ENCODE assay signal across 9 cellular contexts in genomic region chr10:23368816-23369640, GRCh38. TPM values are rescaled to one million over a fixed set of nuclear protein-coding genes. Genes with fewer than 3 reads are reported as not detected.
DNase-seq lines count a peak whose midpoint lies in the region; ATAC-seq and TF ChIP-seq lines count a peak whose summit lies in the region.
"Had no signal": no experiment of that assay in that cellular context is flagged by ENCODE, and none has a peak within 500 bp of the region (broad histone marks: within the 10 kb centered on the region; RNA-seq: fewer than 3 reads in every experiment).

No MANE protein-coding gene starts in this region.

- peaks cover 0 to 5% (median 0%) of the 10 kb centered on the region in 11 donors for H3K9me3 Mint-ChIP-seq in naive thymus-derived CD4-positive, alpha-beta T cell

- peaks cover 28 to 33% of the 10 kb centered on the region in 2 donors for H3K4me1 ChIP-seq in naive thymus-derived CD4-positive, alpha-beta T cell (ENCODE audit: control insufficient read depth in 2 of 2, insufficient read depth in 2 of 2, low read length in 2 of 2)
- H3K4me1 ChIP-seq in gastroesophageal sphincter, result no peaks in the 10 kb centered on the region

- H3K4me3 ChIP-seq in naive thymus-derived CD4-positive, alpha-beta T cell (ENCODE audit: low read length), result peak overlapping the region; percentile 20
- H3K4me3 ChIP-seq in gastroesophageal sphincter, result no peak overlapping the region
- H3K4me3 ChIP-seq: cardiac muscle cell had no signal

- H3K36me3 ChIP-seq in naive thymus-derived CD4-positive, alpha-beta T cell (ENCODE audit: control insufficient read depth in 2 of 3, insufficient read depth in 3 of 3, low read length in 3 of 3), result no peaks in the 10 kb centered on the region
- H3K36me3 ChIP-seq in gastroesophageal sphincter, result no peaks in the 10 kb centered on the region
- H3K36me3 ChIP-seq: cardiac muscle cell had no signal

- peaks cover 33 to 63% (median 53%) of the 10 kb centered on the region in 7 donors for H3K4me1 Mint-ChIP-seq in naive thymus-derived CD4-positive, alpha-beta T cell

- no peaks in the 10 kb centered on the region for H3K27me3 Mint-ChIP-seq in naive thymus-derived CD4-positive, alpha-beta T cell

- peak; percentile 30 to 33 for ATAC-seq in activated CD4-positive, CD25-positive, alpha-beta regulatory T cell treated with anti-CD3 and anti-CD28 coated beads, Interleukin-2, amount 50 U/mL, for 24 hours
- ATAC-seq in HG02610 (IDR thresholded peaks at IDR 0.05; ENCODE audit: unreplicated experiment) (peak; percentile 64), gastroesophageal sphincter (no peak)
- ATAC-seq in naive thymus-derived CD4-positive, alpha-beta T cell, result peak; percentile 70

- no peak overlapping the region for H3K27ac ChIP-seq in naive thymus-derived CD4-positive, alpha-beta T cell (ENCODE audit: low read depth, low read length)
- H3K27ac ChIP-seq in gastroesophageal sphincter, result no peak overlapping the region
- H3K27ac ChIP-seq: cardiac muscle cell had no signal

- H3K27ac Mint-ChIP-seq in naive thymus-derived CD4-positive, alpha-beta T cell, result peak overlapping the region; percentile 5 to 75 (median 51)

- 43 to 58% methylated on average over 5 to 7 of the region's 7 CpGs for WGBS in gastroesophageal sphincter (ENCODE audit: low coverage in 1 of 2), 2 donors

- TF ChIP-seq EP300 in gastroesophageal sphincter (IDR thresholded peaks at IDR 0.05), result no peak

- CTCF ChIA-PET in naive thymus-derived CD4-positive, alpha-beta T cell (lab: Charles Lee), result no interaction called here

- POLR2A ChIA-PET in naive thymus-derived CD4-positive, alpha-beta T cell (lab: Charles Lee), result interaction anchor here (0.7 to 1.6 kb wide), 4 partner anchors 10 to 69 kb away, joined by 3 to 7 read pairs (median 4); partner anchors contain the start of gene OTUD1

- no peak for TF ChIP-seq POLR2A in gastroesophageal sphincter (IDR thresholded peaks at IDR 0.05)

- H3K9me3 ChIP-seq in naive thymus-derived CD4-positive, alpha-beta T cell (ENCODE audit: control insufficient read depth in 2 of 3, low read length in 3 of 3), result no peaks in the 10 kb centered on the region
- no peaks in the 10 kb centered on the region for H3K9me3 ChIP-seq in gastroesophageal sphincter

- H3K36me3 Mint-ChIP-seq in naive thymus-derived CD4-positive, alpha-beta T cell, result peaks cover 0 to 11% (median 0%) of the 10 kb centered on the region in 5 donors

- peak overlapping the region; percentile 54 to 89 (median 72) for H3K4me3 Mint-ChIP-seq in naive thymus-derived CD4-positive, alpha-beta T cell

- no peak for DNase-seq in activated CD4-positive, CD25-positive, alpha-beta regulatory T cell treated with anti-CD3 and anti-CD28 coated beads, Interleukin-2, amount 50 U/mL, for 72 hours
- DNase-seq in MV-4-11 (lab: John Stamatoyannopoulos, UW) (peak; percentile 77), NCI-H1092 treated with DMSO at 0.1 percent for 48 hours (lab: John Stamatoyannopoulos, UW) (no peak)
- peak in 7 of 9 donors; percentile 33 to 73 (median 64) for DNase-seq in naive thymus-derived CD4-positive, alpha-beta T cell
- no peak for DNase-seq in NK-92 treated with Interleukin-12 subunit alpha and Interleukin-12 subunit beta, amount 100 ng/mL, for 24 hours (lab: John Stamatoyannopoulos, UW)

- H3K27me3 ChIP-seq in naive thymus-derived CD4-positive, alpha-beta T cell (ENCODE audit: control insufficient read depth in 2 of 2, insufficient read depth in 2 of 2, low read length in 2 of 2), result no peaks in the 10 kb centered on the region
- H3K27me3 ChIP-seq in gastroesophageal sphincter, result no peaks in the 10 kb centered on the region
- H3K27me3 ChIP-seq: cardiac muscle cell had no signal

- TF ChIP-seq CTCF in gastroesophageal sphincter (IDR thresholded peaks at IDR 0.05), result no peak

- intact Hi-C loops in naive thymus-derived CD4-positive, alpha-beta T cell (cut with micrococcal nuclease), result loop anchor here (1.0 to 10.0 kb wide), 6 partner anchors 25 to 1646 kb away; partner anchors contain the start of genes C10orf67 (in 1 of the 2), ENKUR (in 1 of the 2) and THNSL1 (in 1 of the 2)

RNA-seq across cellular contexts. Expression of gene C10orf67, which starts 24.4 kb away (rescaled TPM):
- not detected for total RNA-seq in naive thymus-derived CD4-positive, alpha-beta T cell
- polyA plus RNA-seq in naive thymus-derived CD4-positive, alpha-beta T cell, result not detected
- not detected for total RNA-seq in gastroesophageal sphincter

Comparison
In these comparisons a context has a peak if more than half of its experiments do, and no peak if none do; other contexts are left out.
1. DNase-seq: peak in MV-4-11 (single experiment) and naive thymus-derived CD4-positive, alpha-beta T cell (7 of 9); none in activated CD4-positive, CD25-positive, alpha-beta regulatory T cell treated with anti-CD3 and anti-CD28 coated beads, Interleukin-2, amount 50 U/mL, for 72 hours (single experiment), NCI-H1092 treated with DMSO at 0.1 percent for 48 hours (single experiment) and NK-92 treated with Interleukin-12 subunit alpha and Interleukin-12 subunit beta, amount 100 ng/mL, for 24 hours (single experiment).